ENCODE assay signal across 18 cellular contexts in the genomic region with DNA sequence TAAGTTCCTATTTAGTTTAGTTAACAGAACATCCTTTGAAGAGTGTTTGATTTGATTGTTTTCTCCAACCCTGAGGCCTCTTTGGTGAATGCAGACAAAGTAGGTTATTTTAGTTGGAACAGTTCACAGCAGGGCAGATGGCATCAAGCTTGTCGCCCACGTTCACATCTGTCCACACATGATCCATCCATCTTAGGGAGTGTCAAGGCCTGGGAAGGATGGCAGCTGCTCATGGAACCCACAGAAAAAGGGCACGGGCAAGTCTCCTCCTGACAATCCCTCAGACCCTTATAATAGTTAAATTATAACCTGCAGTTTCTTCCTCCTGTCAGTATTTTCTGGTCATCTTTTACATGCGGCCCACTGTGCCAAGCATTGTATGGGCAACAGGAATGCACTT.
"Had no signal": no experiment of that assay in that cellular context is flagged by ENCODE, and none has a peak within 500 bp of the region (broad histone marks: within the 10 kb centered on the region; RNA-seq: fewer than 3 reads in every experiment).

No MANE protein-coding gene starts in this region.

- H3K27ac ChIP-seq: gastrocnemius medialis, heart right ventricle, neutrophil, sigmoid colon, suprapubic skin, tibial artery, upper lobe of right lung, vagina had no signal

- H3K27me3 ChIP-seq: gastrocnemius medialis, heart right ventricle, neutrophil, sigmoid colon, suprapubic skin, tibial artery, upper lobe of right lung, vagina had no signal

- ATAC-seq: esophagus mucosa; gastrocnemius medialis; heart right ventricle; naive thymus-derived CD8-positive, alpha-beta T cell; upper lobe of right lung had no signal

- H3K4me1 Mint-ChIP-seq: naive thymus-derived CD8-positive, alpha-beta T cell had no signal

- H3K27me3 Mint-ChIP-seq: naive thymus-derived CD8-positive, alpha-beta T cell had no signal

- DNase-seq: cortex of kidney; effector memory CD4-positive, alpha-beta T cell; gastrocnemius medialis; heart right ventricle; hypothalamus; kidney glomerular epithelial cell; mesendoderm; naive thymus-derived CD8-positive, alpha-beta T cell; sigmoid colon; small intestine; stimulated activated CD4-positive, alpha-beta T cell treated with anti-CD3 and anti-CD28 coated beads, Interleukin-12 subunit alpha, Interleukin-12 subunit beta, amount 100 ng/mL, for 4 hours; stimulated activated naive CD4-positive, alpha-beta T cell treated with Interleukin-2 at 50 U/mL for 16 hours; tibial artery; upper lobe of right lung had no signal

- H3K9me3 ChIP-seq: gastrocnemius medialis, heart right ventricle, neutrophil, sigmoid colon, suprapubic skin, tibial artery, upper lobe of right lung, vagina had no signal

- H3K4me3 Mint-ChIP-seq: naive thymus-derived CD8-positive, alpha-beta T cell had no signal

- H3K4me3 ChIP-seq: gastrocnemius medialis, heart right ventricle, sigmoid colon, suprapubic skin, tibial artery, upper lobe of right lung, vagina had no signal

- H3K4me1 ChIP-seq: gastrocnemius medialis, sigmoid colon, suprapubic skin, tibial artery, upper lobe of right lung, vagina had no signal
